In the genomic region with DNA sequence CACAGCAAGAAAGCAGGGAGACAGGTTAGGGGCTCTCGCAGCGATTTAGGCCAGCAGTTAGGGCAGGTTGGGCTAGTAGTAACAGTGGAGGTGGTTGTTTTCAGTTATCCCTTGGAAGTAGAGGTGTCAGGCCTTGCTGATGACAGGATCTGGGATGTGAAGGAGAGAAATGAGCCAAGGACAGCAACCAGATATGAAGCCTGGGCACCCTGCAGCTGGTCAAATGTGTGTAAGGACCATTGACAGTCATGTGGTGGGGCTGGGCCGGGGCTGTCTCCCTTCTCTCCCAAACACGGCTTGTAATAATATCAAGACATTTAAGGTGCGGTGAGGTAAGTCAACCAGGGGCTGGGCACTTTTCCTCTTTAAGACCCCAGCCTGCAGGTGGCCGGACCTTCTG, we compare ENCODE assay signal across 23 cellular contexts.
"Had no signal": no experiment of that assay in that cellular context is flagged by ENCODE, and none has a peak within 500 bp of the region (broad histone marks: within the 10 kb centered on the region; RNA-seq: fewer than 3 reads in every experiment).

No MANE protein-coding gene starts in this region.

- H3K36me3 Mint-ChIP-seq: activated naive CD8-positive, alpha-beta T cell treated with anti-CD3 and anti-CD28 coated beads, Interleukin-2, amount 10 ng/mL, durations not matched to agents 7 days and 5 days; memory B cell; stimulated activated memory B cell treated with anti-CD40 and anti-IgM and Interleukin-4, amounts not matched to agents 10 μg/mL and 1 μg/mL and 100 μg/mL, for 72 hours had no signal

- H3K27me3 Mint-ChIP-seq: activated CD4-positive, alpha-beta memory T cell treated with anti-CD3 and anti-CD28 coated beads, Interleukin-2, amount 10 ng/mL, durations not matched to agents 7 days and 5 days; activated naive CD8-positive, alpha-beta T cell treated with anti-CD3 and anti-CD28 coated beads, Interleukin-2, amount 10 ng/mL, durations not matched to agents 7 days and 5 days; stimulated activated memory B cell treated with anti-CD40 and anti-IgM and Interleukin-4, amounts not matched to agents 10 μg/mL and 1 μg/mL and 100 μg/mL, for 72 hours had no signal

- H3K27ac ChIP-seq: body of pancreas, stomach, suprapubic skin, transverse colon, uterus had no signal

- H3K9me3 Mint-ChIP-seq: activated CD4-positive, alpha-beta memory T cell treated with anti-CD3 and anti-CD28 coated beads, Interleukin-2, amount 10 ng/mL, durations not matched to agents 7 days and 5 days; activated naive CD4-positive, alpha-beta T cell treated with anti-CD3 and anti-CD28 coated beads for 36 hours; activated naive CD8-positive, alpha-beta T cell treated with anti-CD3 and anti-CD28 coated beads, Interleukin-2, amount 10 ng/mL, durations not matched to agents 7 days and 5 days; memory B cell; stimulated activated memory B cell treated with anti-CD40 and anti-IgM and Interleukin-4, amounts not matched to agents 10 μg/mL and 1 μg/mL and 100 μg/mL, for 72 hours had no signal

- H3K27ac Mint-ChIP-seq: activated CD4-positive, alpha-beta memory T cell treated with anti-CD3 and anti-CD28 coated beads, Interleukin-2, amount 10 ng/mL, durations not matched to agents 7 days and 5 days; activated naive CD4-positive, alpha-beta T cell treated with anti-CD3 and anti-CD28 coated beads for 36 hours; activated naive CD8-positive, alpha-beta T cell treated with anti-CD3 and anti-CD28 coated beads, Interleukin-2, amount 10 ng/mL, durations not matched to agents 7 days and 5 days; activated T-cell treated with anti-CD3 and anti-CD28 coated beads, Interleukin-2, amount 50 U/mL, for 72 hours; memory B cell; nephron progenitor cell; stimulated activated memory B cell treated with anti-CD40 and anti-IgM and Interleukin-4, amounts not matched to agents 10 μg/mL and 1 μg/mL and 100 μg/mL, for 72 hours had no signal

- H3K36me3 ChIP-seq: stomach, suprapubic skin, transverse colon, uterus had no signal

- H3K4me3 ChIP-seq: body of pancreas, stomach, suprapubic skin, transverse colon, uterus had no signal

- H3K4me1 Mint-ChIP-seq: activated CD4-positive, alpha-beta memory T cell treated with anti-CD3 and anti-CD28 coated beads, Interleukin-2, amount 10 ng/mL, durations not matched to agents 7 days and 5 days; activated naive CD8-positive, alpha-beta T cell treated with anti-CD3 and anti-CD28 coated beads, Interleukin-2, amount 10 ng/mL, durations not matched to agents 7 days and 5 days; memory B cell; nephron progenitor cell; stimulated activated memory B cell treated with anti-CD40 and anti-IgM and Interleukin-4, amounts not matched to agents 10 μg/mL and 1 μg/mL and 100 μg/mL, for 72 hours had no signal

- H3K4me3 Mint-ChIP-seq: activated CD4-positive, alpha-beta memory T cell treated with anti-CD3 and anti-CD28 coated beads, Interleukin-2, amount 10 ng/mL, durations not matched to agents 7 days and 5 days; activated naive CD4-positive, alpha-beta T cell treated with anti-CD3 and anti-CD28 coated beads for 36 hours; activated naive CD8-positive, alpha-beta T cell treated with anti-CD3 and anti-CD28 coated beads, Interleukin-2, amount 10 ng/mL, durations not matched to agents 7 days and 5 days; activated T-cell treated with anti-CD3 and anti-CD28 coated beads, Interleukin-2, amount 50 U/mL, for 72 hours; memory B cell; nephron progenitor cell; stimulated activated memory B cell treated with anti-CD40 and anti-IgM and Interleukin-4, amounts not matched to agents 10 μg/mL and 1 μg/mL and 100 μg/mL, for 72 hours had no signal

- DNase-seq: activated CD4-positive, alpha-beta memory T cell treated with anti-CD3 and anti-CD28 coated beads, Interleukin-2, amount 10 ng/mL, durations not matched to agents 7 days and 5 days; activated CD4-positive, alpha-beta T cell treated with anti-CD3 and anti-CD28 coated beads for 48 hours; activated effector memory CD4-positive, alpha-beta T cell treated with Interleukin-2 at 50 U/mL for 16 hours; activated naive CD4-positive, alpha-beta T cell treated with anti-CD3 and anti-CD28 coated beads for 36 hours; activated naive CD8-positive, alpha-beta T cell treated with anti-CD3 and anti-CD28 coated beads, Interleukin-2, amount 10 ng/mL, durations not matched to agents 7 days and 5 days; activated T-cell treated with anti-CD3 and anti-CD28 coated beads, Interleukin-2, amount 50 U/mL, for 72 hours; body of pancreas; central memory CD4-positive, alpha-beta T cell; effector memory CD4-positive, alpha-beta T cell; glutamatergic neuron; hypothalamus; nephron progenitor cell; nucleus accumbens; posterior cingulate gyrus; retina; stimulated activated CD4-positive, alpha-beta T cell treated with anti-CD3 and anti-CD28 coated beads, Interleukin-12 subunit alpha, Interleukin-12 subunit beta, amount 100 ng/mL, for 4 hours; stomach; transverse colon; uterus had no signal

- H3K4me1 ChIP-seq: body of pancreas, stomach, suprapubic skin, transverse colon, uterus had no signal

- H3K9me3 ChIP-seq: body of pancreas, stomach, suprapubic skin, transverse colon, uterus had no signal

- H3K27me3 ChIP-seq: body of pancreas, stomach, suprapubic skin, transverse colon, uterus had no signal

- ATAC-seq: activated T-cell treated with anti-CD3 and anti-CD28 coated beads, Interleukin-2, amount 50 U/mL, for 72 hours; body of pancreas; esophagus mucosa; stimulated activated memory B cell treated with anti-CD40 and anti-IgM and Interleukin-4, amounts not matched to agents 10 μg/mL and 1 μg/mL and 100 μg/mL, for 72 hours had no signal
